2 cellular contexts compared by ENCODE assay signal in the genomic region with DNA sequence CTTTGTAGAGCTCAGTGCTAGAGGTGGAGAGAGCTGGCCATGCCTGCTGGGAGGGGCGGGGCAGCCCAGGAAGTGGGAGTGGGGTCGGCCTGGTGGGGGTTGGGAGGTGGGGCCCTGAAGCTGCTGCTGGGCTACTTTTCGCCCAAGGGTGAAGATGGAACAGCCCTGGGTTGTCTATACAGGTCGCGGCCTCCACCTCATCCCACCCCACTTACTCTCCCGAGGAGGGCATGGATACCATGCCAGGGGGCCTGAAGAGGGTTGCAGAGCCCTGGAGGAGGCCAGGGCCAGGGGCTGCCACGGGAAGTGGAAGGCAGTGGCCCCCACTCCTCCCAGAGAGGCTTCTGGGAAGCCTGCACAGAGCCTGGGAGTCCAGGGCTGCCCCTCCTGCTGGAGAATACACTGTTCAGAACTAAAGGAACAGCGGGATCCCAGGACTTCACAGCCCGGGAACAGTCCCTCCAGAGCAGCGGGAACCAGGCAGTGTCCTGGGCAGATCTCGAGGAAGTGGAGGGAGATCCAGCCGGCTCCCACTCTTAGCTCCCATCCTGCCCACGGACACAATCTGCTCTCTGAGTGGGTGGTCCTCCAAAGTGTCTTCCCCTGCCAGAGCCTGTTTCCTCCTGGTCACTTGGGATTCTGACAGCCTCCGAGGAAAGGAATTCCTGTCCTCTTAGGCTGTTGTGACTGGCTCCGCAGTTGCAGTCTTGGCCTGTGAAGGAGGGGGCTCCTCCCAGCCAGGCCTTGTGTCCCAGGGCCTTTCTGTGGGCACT.
TF ChIP-seq lines count a peak whose summit lies in the region.

No MANE protein-coding gene starts in this region.

TF ChIP-seq in HCT116, 20 proteins besides CTCF, POLR2A, EP300 and RAD21:
- no peak for TF ChIP-seq SRF (IDR thresholded peaks at IDR 0.05; ENCODE audit: low read depth)
- no peak for TF ChIP-seq JUND (IDR thresholded peaks at IDR 0.05)
- no peak for TF ChIP-seq FOSL1 (IDR thresholded peaks at IDR 0.05; ENCODE audit: low read depth)
- no peak for TF ChIP-seq ZFX (IDR thresholded peaks at IDR 0.05)
- TF ChIP-seq, protein P1, sequence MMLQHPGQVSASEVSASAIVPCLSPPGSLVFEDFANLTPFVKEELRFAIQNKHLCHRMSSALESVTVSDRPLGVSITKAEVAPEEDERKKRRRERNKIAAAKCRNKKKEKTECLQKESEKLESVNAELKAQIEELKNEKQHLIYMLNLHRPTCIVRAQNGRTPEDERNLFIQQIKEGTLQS (IDR thresholded peaks at IDR 0.05), result no peak
- TF ChIP-seq, protein P2, sequence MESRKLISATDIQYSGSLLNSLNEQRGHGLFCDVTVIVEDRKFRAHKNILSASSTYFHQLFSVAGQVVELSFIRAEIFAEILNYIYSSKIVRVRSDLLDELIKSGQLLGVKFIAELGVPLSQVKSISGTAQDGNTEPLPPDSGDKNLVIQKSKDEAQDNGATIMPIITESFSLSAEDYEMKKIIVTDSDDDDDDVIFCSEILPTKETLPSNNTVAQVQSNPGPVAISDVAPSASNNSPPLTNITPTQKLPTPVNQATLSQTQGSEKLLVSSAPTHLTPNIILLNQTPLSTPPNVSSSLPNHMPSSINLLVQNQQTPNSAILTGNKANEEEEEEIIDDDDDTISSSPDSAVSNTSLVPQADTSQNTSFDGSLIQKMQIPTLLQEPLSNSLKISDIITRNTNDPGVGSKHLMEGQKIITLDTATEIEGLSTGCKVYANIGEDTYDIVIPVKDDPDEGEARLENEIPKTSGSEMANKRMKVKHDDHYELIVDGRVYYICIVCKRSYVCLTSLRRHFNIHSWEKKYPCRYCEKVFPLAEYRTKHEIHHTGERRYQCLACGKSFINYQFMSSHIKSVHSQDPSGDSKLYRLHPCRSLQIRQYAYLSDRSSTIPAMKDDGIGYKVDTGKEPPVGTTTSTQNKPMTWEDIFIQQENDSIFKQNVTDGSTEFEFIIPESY (IDR thresholded peaks at IDR 0.05; ENCODE audit: extremely low read depth, insufficient replicate concordance, low read length), result no peak
- TF ChIP-seq EZH2phosphoT487 (IDR thresholded peaks at IDR 0.05; ENCODE audit: borderline replicate concordance), result no peak
- TF ChIP-seq CEBPB (IDR thresholded peaks at IDR 0.05; ENCODE audit: low read depth), result no peak
- no peak for TF ChIP-seq ELF1 (IDR thresholded peaks at IDR 0.05; ENCODE audit: borderline replicate concordance, low read depth)
- no peak for TF ChIP-seq YY1 (IDR thresholded peaks at IDR 0.05; ENCODE audit: extremely low read depth, insufficient replicate concordance, low read depth, low read length)
- TF ChIP-seq ZNF274 (IDR thresholded peaks at IDR 0.05; ENCODE audit: low read depth, low read length), result no peak
- TF ChIP-seq CBX3 (IDR thresholded peaks at IDR 0.05; ENCODE audit: low read depth), result no peak
- TF ChIP-seq TCF7L2 (IDR thresholded peaks at IDR 0.05; ENCODE audit: borderline replicate concordance, extremely low read depth, insufficient read depth, insufficient read length), result no peak

TF ChIP-seq in HepG2, 621 proteins besides CTCF, POLR2A, EP300 and RAD21 (continues in another document):
- TF ChIP-seq ZBTB1 (CRISPR knock-in tag; IDR thresholded peaks at IDR 0.05; ENCODE audit: borderline replicate concordance) (no peak), IKZF4 (CRISPR knock-in tag; IDR thresholded peaks at IDR 0.05; ENCODE audit: borderline replicate concordance, low read depth, not compliant biosample characterization) (no peak), ZNF766 (CRISPR knock-in tag; IDR thresholded peaks at IDR 0.05; ENCODE audit: borderline replicate concordance) (no peak), MATR3 (CRISPR knock-in tag; IDR thresholded peaks at IDR 0.05) (no peak), CHCHD3 (CRISPR knock-in tag; IDR thresholded peaks at IDR 0.05) (no peak), ZNF614 (CRISPR knock-in tag; IDR thresholded peaks at IDR 0.05; ENCODE audit: borderline replicate concordance) (0 out of 2 replicates have a peak, but pooled peaks have one; percentile 18), ZNF335 (CRISPR knock-in tag; IDR thresholded peaks at IDR 0.05) (no peak), ZNF30 (CRISPR knock-in tag; IDR thresholded peaks at IDR 0.05) (no peak), SSRP1 (CRISPR knock-in tag; IDR thresholded peaks at IDR 0.05) (no peak), ZNF616 (CRISPR knock-in tag; IDR thresholded peaks at IDR 0.05; ENCODE audit: low read depth) (no peak), ZNF143 (CRISPR knock-in tag; IDR thresholded peaks at IDR 0.05) (no peak; the same call in 1 of the 2 replicates), ZNF589 (CRISPR knock-in tag; conservative IDR thresholded peaks at IDR 0.05) (no peak), PAF1 (CRISPR knock-in tag; IDR thresholded peaks at IDR 0.05) (no peak), ZNF720 (CRISPR knock-in tag; IDR thresholded peaks at IDR 0.05) (no peak), ZNF562 (CRISPR knock-in tag; IDR thresholded peaks at IDR 0.05; ENCODE audit: borderline replicate concordance) (no peak), CBX2 (IDR thresholded peaks at IDR 0.05; ENCODE audit: low read depth, low read length) (no peak), CBX2 (CRISPR knock-in tag; IDR thresholded peaks at IDR 0.05; ENCODE audit: low read depth) (no peak), TCF7L2 (IDR thresholded peaks at IDR 0.05; ENCODE audit: low read depth, low read length) (no peak), SIN3B (IDR thresholded peaks at IDR 0.05; ENCODE audit: low read length) (no peak), ZMYM4 (CRISPR knock-in tag; IDR thresholded peaks at IDR 0.05) (peak; percentile 40; the same call in 1 of the 2 replicates), AKAP8 (CRISPR knock-in tag; IDR thresholded peaks at IDR 0.05) (no peak), ZSCAN22 (CRISPR knock-in tag; IDR thresholded peaks at IDR 0.05) (no peak), SALL2 (CRISPR knock-in tag; IDR thresholded peaks at IDR 0.05) (no peak), RFXAP (CRISPR knock-in tag; IDR thresholded peaks at IDR 0.05; ENCODE audit: borderline replicate concordance) (no peak; the same call in 1 of the 2 replicates), ZNF780A (CRISPR knock-in tag; IDR thresholded peaks at IDR 0.05) (no peak), EED (CRISPR knock-in tag; IDR thresholded peaks at IDR 0.05) (no peak), SP5 (CRISPR knock-in tag; IDR thresholded peaks at IDR 0.05; ENCODE audit: borderline replicate concordance, low read depth) (peak; percentile 50; the same call in 1 of the 2 replicates), GABPB1 (CRISPR knock-in tag; IDR thresholded peaks at IDR 0.05) (peak; percentile 14; the same call in 1 of the 2 replicates)
- TF ChIP-seq, protein P3, sequence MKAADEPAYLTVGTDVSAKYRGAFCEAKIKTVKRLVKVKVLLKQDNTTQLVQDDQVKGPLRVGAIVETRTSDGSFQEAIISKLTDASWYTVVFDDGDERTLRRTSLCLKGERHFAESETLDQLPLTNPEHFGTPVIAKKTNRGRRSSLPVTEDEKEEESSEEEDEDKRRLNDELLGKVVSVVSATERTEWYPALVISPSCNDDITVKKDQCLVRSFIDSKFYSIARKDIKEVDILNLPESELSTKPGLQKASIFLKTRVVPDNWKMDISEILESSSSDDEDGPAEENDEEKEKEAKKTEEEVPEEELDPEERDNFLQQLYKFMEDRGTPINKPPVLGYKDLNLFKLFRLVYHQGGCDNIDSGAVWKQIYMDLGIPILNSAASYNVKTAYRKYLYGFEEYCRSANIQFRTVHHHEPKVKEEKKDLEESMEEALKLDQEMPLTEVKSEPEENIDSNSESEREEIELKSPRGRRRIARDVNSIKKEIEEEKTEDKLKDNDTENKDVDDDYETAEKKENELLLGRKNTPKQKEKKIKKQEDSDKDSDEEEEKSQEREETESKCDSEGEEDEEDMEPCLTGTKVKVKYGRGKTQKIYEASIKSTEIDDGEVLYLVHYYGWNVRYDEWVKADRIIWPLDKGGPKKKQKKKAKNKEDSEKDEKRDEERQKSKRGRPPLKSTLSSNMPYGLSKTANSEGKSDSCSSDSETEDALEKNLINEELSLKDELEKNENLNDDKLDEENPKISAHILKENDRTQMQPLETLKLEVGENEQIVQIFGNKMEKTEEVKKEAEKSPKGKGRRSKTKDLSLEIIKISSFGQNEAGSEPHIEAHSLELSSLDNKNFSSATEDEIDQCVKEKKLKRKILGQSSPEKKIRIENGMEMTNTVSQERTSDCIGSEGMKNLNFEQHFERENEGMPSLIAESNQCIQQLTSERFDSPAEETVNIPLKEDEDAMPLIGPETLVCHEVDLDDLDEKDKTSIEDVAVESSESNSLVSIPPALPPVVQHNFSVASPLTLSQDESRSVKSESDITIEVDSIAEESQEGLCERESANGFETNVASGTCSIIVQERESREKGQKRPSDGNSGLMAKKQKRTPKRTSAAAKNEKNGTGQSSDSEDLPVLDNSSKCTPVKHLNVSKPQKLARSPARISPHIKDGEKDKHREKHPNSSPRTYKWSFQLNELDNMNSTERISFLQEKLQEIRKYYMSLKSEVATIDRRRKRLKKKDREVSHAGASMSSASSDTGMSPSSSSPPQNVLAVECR (CRISPR knock-in tag; IDR thresholded peaks at IDR 0.05; ENCODE audit: borderline replicate concordance), result no peak
- TF ChIP-seq, protein P4, sequence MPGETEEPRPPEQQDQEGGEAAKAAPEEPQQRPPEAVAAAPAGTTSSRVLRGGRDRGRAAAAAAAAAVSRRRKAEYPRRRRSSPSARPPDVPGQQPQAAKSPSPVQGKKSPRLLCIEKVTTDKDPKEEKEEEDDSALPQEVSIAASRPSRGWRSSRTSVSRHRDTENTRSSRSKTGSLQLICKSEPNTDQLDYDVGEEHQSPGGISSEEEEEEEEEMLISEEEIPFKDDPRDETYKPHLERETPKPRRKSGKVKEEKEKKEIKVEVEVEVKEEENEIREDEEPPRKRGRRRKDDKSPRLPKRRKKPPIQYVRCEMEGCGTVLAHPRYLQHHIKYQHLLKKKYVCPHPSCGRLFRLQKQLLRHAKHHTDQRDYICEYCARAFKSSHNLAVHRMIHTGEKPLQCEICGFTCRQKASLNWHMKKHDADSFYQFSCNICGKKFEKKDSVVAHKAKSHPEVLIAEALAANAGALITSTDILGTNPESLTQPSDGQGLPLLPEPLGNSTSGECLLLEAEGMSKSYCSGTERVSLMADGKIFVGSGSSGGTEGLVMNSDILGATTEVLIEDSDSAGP (CRISPR knock-in tag; IDR thresholded peaks at IDR 0.05; ENCODE audit: borderline replicate concordance), result peak; percentile 57; the same call in 1 of the 2 replicates
- TF ChIP-seq, protein P5, sequence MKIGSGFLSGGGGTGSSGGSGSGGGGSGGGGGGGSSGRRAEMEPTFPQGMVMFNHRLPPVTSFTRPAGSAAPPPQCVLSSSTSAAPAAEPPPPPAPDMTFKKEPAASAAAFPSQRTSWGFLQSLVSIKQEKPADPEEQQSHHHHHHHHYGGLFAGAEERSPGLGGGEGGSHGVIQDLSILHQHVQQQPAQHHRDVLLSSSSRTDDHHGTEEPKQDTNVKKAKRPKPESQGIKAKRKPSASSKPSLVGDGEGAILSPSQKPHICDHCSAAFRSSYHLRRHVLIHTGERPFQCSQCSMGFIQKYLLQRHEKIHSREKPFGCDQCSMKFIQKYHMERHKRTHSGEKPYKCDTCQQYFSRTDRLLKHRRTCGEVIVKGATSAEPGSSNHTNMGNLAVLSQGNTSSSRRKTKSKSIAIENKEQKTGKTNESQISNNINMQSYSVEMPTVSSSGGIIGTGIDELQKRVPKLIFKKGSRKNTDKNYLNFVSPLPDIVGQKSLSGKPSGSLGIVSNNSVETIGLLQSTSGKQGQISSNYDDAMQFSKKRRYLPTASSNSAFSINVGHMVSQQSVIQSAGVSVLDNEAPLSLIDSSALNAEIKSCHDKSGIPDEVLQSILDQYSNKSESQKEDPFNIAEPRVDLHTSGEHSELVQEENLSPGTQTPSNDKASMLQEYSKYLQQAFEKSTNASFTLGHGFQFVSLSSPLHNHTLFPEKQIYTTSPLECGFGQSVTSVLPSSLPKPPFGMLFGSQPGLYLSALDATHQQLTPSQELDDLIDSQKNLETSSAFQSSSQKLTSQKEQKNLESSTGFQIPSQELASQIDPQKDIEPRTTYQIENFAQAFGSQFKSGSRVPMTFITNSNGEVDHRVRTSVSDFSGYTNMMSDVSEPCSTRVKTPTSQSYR (CRISPR knock-in tag; IDR thresholded peaks at IDR 0.05; ENCODE audit: borderline replicate concordance), result peak; percentile 42; the same call in 1 of the 2 replicates
- TF ChIP-seq, protein P6, sequence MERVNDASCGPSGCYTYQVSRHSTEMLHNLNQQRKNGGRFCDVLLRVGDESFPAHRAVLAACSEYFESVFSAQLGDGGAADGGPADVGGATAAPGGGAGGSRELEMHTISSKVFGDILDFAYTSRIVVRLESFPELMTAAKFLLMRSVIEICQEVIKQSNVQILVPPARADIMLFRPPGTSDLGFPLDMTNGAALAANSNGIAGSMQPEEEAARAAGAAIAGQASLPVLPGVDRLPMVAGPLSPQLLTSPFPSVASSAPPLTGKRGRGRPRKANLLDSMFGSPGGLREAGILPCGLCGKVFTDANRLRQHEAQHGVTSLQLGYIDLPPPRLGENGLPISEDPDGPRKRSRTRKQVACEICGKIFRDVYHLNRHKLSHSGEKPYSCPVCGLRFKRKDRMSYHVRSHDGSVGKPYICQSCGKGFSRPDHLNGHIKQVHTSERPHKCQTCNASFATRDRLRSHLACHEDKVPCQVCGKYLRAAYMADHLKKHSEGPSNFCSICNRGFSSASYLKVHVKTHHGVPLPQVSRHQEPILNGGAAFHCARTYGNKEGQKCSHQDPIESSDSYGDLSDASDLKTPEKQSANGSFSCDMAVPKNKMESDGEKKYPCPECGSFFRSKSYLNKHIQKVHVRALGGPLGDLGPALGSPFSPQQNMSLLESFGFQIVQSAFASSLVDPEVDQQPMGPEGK (CRISPR knock-in tag; IDR thresholded peaks at IDR 0.05), result peak; percentile 23; the same call in 1 of the 2 replicates
- TF ChIP-seq, protein P7, sequence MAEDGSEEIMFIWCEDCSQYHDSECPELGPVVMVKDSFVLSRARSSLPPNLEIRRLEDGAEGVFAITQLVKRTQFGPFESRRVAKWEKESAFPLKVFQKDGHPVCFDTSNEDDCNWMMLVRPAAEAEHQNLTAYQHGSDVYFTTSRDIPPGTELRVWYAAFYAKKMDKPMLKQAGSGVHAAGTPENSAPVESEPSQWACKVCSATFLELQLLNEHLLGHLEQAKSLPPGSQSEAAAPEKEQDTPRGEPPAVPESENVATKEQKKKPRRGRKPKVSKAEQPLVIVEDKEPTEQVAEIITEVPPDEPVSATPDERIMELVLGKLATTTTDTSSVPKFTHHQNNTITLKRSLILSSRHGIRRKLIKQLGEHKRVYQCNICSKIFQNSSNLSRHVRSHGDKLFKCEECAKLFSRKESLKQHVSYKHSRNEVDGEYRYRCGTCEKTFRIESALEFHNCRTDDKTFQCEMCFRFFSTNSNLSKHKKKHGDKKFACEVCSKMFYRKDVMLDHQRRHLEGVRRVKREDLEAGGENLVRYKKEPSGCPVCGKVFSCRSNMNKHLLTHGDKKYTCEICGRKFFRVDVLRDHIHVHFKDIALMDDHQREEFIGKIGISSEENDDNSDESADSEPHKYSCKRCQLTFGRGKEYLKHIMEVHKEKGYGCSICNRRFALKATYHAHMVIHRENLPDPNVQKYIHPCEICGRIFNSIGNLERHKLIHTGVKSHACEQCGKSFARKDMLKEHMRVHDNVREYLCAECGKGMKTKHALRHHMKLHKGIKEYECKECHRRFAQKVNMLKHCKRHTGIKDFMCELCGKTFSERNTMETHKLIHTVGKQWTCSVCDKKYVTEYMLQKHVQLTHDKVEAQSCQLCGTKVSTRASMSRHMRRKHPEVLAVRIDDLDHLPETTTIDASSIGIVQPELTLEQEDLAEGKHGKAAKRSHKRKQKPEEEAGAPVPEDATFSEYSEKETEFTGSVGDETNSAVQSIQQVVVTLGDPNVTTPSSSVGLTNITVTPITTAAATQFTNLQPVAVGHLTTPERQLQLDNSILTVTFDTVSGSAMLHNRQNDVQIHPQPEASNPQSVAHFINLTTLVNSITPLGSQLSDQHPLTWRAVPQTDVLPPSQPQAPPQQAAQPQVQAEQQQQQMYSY (CRISPR knock-in tag; IDR thresholded peaks at IDR 0.05), result no peak
